ENCODE assay signal across 15 cellular contexts in genomic region chr12:46436741-46437140, GRCh38.
DNase-seq lines count a peak whose midpoint lies in the region; ATAC-seq and TF ChIP-seq lines count a peak whose summit lies in the region.
"Had no signal": no experiment of that assay in that cellular context is flagged by ENCODE, and none has a peak within 500 bp of the region (broad histone marks: within the 10 kb centered on the region; RNA-seq: fewer than 3 reads in every experiment).

No MANE protein-coding gene starts in this region.

- H3K27me3 ChIP-seq in DND-41 (ENCODE audit: insufficient read depth, low read length, poor library complexity) (no peaks in the 10 kb centered on the region), BE2C (no peaks in the 10 kb centered on the region)

- H3K27ac ChIP-seq in DND-41 (ENCODE audit: low read length), result no peak overlapping the region
- H3K27ac ChIP-seq: KMS-11 had no signal

- peaks cover 17% of the 10 kb centered on the region for H3K4me1 Mint-ChIP-seq in WTC11

- H3K9me3 ChIP-seq in DND-41 (ENCODE audit: insufficient read depth, low read length, severe bottlenecking), result no peaks in the 10 kb centered on the region
- H3K9me3 ChIP-seq in BE2C, result no peaks in the 10 kb centered on the region

- POLR2A ChIA-PET in WTC11 (lab: Charles Lee), result no interaction called here

- DNase-seq in DND-41, result no peak
- peak; percentile 60 for DNase-seq in NCI-H82 (lab: John Stamatoyannopoulos, UW)
- DNase-seq in WTC11 (ENCODE audit: low spot score), result no peak
- no peak for DNase-seq in BE2C
- no peak for DNase-seq in pons (ENCODE audit: low spot score)
- DNase-seq: CD8-positive, alpha-beta T cell; COR-L47; DMS153; DMS79 treated with DMSO at 0.1 percent for 48 hours; GDM1 had no signal

- no peaks in the 10 kb centered on the region for H4K20me1 ChIP-seq in DND-41 (ENCODE audit: insufficient read depth, low read length)

- no peak overlapping the region for H3K9ac ChIP-seq in DND-41 (ENCODE audit: low read depth, low read length)
- H3K9ac ChIP-seq: KMS-11 had no signal

- no peaks in the 10 kb centered on the region for H3K79me2 ChIP-seq in DND-41 (ENCODE audit: insufficient read depth, low read length)

- no peaks in the 10 kb centered on the region for H3K36me3 ChIP-seq in DND-41 (ENCODE audit: insufficient read depth, low read length)
- no peaks in the 10 kb centered on the region for H3K36me3 ChIP-seq in BE2C

- no peak overlapping the region for H2AFZ ChIP-seq in DND-41 (ENCODE audit: low read depth, low read length)

- no peak overlapping the region for H3K4me3 Mint-ChIP-seq in WTC11
- H3K4me3 Mint-ChIP-seq: CD14-positive monocyte; CD8-positive, alpha-beta T cell; IgD-negative memory B cell had no signal

- no peak overlapping the region for H3K27ac Mint-ChIP-seq in WTC11
- H3K27ac Mint-ChIP-seq: CD14-positive monocyte; CD8-positive, alpha-beta T cell; IgD-negative memory B cell had no signal

- no peak overlapping the region for H3K4me3 ChIP-seq in DND-41 (ENCODE audit: low read depth in 1 of 2, low read length in 2 of 2)
- no peak overlapping the region for H3K4me3 ChIP-seq in BE2C (ENCODE audit: low read depth, low read length)

- ATAC-seq in DND-41 (ENCODE audit: insufficient read depth, low read depth), result 0 out of 3 replicates have a peak, but pooled peaks have one; percentile 45
- 0 out of 2 replicates have a peak, but pooled peaks have one; percentile 22 for ATAC-seq in WTC11
- ATAC-seq in GM18511 (IDR thresholded peaks at IDR 0.05; ENCODE audit: unreplicated experiment), result no peak
- no peak for ATAC-seq in GM18502 (IDR thresholded peaks at IDR 0.05; ENCODE audit: poor library complexity, unreplicated experiment)
- ATAC-seq: CD8-positive, alpha-beta T cell had no signal

- no peaks in the 10 kb centered on the region for H3K27me3 Mint-ChIP-seq in WTC11 (ENCODE audit: low read depth)
- H3K27me3 Mint-ChIP-seq: IgD-negative memory B cell had no signal

- H3K9me3 Mint-ChIP-seq in WTC11, result no peaks in the 10 kb centered on the region
- H3K9me3 Mint-ChIP-seq: CD14-positive monocyte; CD8-positive, alpha-beta T cell; IgD-negative memory B cell had no signal

- H3K4me2 ChIP-seq in DND-41 (ENCODE audit: insufficient read depth, low read length), result no peak overlapping the region
- H3K4me2 ChIP-seq: KMS-11 had no signal

- TF ChIP-seq CTCF in DND-41 (IDR thresholded peaks at IDR 0.05; ENCODE audit: borderline replicate concordance, extremely low read depth, low read length, poor library complexity, severe bottlenecking) (no peak), WTC11 (IDR thresholded peaks at IDR 0.05) (no peak), BE2C (IDR thresholded peaks at IDR 0.05; ENCODE audit: low read depth, low read length) (no peak)

- CTCF ChIA-PET in WTC11 (lab: Charles Lee), result no interaction called here

- no peaks in the 10 kb centered on the region for H3K36me3 Mint-ChIP-seq in WTC11
- H3K36me3 Mint-ChIP-seq: CD14-positive monocyte; CD8-positive, alpha-beta T cell; IgD-negative memory B cell had no signal

- H3K4me1 ChIP-seq in DND-41 (ENCODE audit: insufficient read depth, low read length) (no peaks in the 10 kb centered on the region), BE2C (peaks cover 13% of the 10 kb centered on the region; the same call in 1 of the 2 replicates)

TF ChIP-seq in WTC11, 78 proteins besides CTCF, POLR2A, EP300 and RAD21 (continues in another document):
- TF ChIP-seq OVOL2 (CRISPR knock-in tag; IDR thresholded peaks at IDR 0.05; ENCODE audit: borderline replicate concordance) (no peak), JUN (CRISPR knock-in tag; IDR thresholded peaks at IDR 0.05) (no peak), TEAD1 (CRISPR knock-in tag; IDR thresholded peaks at IDR 0.05) (no peak), IRF2 (CRISPR knock-in tag; IDR thresholded peaks at IDR 0.05; ENCODE audit: borderline replicate concordance, low read depth) (no peak), IRF1 (CRISPR knock-in tag; IDR thresholded peaks at IDR 0.05) (no peak), MAX (CRISPR knock-in tag; IDR thresholded peaks at IDR 0.05) (no peak), FOXP1 (CRISPR knock-in tag; IDR thresholded peaks at IDR 0.05; ENCODE audit: borderline replicate concordance) (no peak), RORB (CRISPR knock-in tag; IDR thresholded peaks at IDR 0.05) (no peak), NR1H2 (CRISPR knock-in tag; IDR thresholded peaks at IDR 0.05) (no peak), AFF4 (CRISPR knock-in tag; IDR thresholded peaks at IDR 0.05; ENCODE audit: borderline replicate concordance) (no peak), NR3C1 (CRISPR knock-in tag; conservative IDR thresholded peaks at IDR 0.05; ENCODE audit: low read depth) (no peak), ZNF423 (CRISPR knock-in tag; IDR thresholded peaks at IDR 0.05) (no peak)
- TF ChIP-seq, protein P1, sequence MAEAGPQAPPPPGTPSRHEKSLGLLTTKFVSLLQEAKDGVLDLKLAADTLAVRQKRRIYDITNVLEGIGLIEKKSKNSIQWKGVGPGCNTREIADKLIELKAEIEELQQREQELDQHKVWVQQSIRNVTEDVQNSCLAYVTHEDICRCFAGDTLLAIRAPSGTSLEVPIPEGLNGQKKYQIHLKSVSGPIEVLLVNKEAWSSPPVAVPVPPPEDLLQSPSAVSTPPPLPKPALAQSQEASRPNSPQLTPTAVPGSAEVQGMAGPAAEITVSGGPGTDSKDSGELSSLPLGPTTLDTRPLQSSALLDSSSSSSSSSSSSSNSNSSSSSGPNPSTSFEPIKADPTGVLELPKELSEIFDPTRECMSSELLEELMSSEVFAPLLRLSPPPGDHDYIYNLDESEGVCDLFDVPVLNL (CRISPR knock-in tag; IDR thresholded peaks at IDR 0.05; ENCODE audit: borderline replicate concordance, low read depth), result no peak
- TF ChIP-seq, protein P2, sequence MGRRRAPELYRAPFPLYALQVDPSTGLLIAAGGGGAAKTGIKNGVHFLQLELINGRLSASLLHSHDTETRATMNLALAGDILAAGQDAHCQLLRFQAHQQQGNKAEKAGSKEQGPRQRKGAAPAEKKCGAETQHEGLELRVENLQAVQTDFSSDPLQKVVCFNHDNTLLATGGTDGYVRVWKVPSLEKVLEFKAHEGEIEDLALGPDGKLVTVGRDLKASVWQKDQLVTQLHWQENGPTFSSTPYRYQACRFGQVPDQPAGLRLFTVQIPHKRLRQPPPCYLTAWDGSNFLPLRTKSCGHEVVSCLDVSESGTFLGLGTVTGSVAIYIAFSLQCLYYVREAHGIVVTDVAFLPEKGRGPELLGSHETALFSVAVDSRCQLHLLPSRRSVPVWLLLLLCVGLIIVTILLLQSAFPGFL (CRISPR knock-in tag; IDR thresholded peaks at IDR 0.05; ENCODE audit: borderline replicate concordance), result no peak
- TF ChIP-seq, protein P3, sequence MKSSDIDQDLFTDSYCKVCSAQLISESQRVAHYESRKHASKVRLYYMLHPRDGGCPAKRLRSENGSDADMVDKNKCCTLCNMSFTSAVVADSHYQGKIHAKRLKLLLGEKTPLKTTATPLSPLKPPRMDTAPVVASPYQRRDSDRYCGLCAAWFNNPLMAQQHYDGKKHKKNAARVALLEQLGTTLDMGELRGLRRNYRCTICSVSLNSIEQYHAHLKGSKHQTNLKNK (CRISPR knock-in tag; IDR thresholded peaks at IDR 0.05), result no peak

Comparison
In these comparisons a context has a peak if more than half of its experiments do, and no peak if none do; other contexts are left out.
1. ATAC-seq: peak in DND-41 (single experiment) and WTC11 (single experiment); none in GM18511 (single experiment) and GM18502 (single experiment).